6 cellular contexts compared by ENCODE assay signal in the genomic region with DNA sequence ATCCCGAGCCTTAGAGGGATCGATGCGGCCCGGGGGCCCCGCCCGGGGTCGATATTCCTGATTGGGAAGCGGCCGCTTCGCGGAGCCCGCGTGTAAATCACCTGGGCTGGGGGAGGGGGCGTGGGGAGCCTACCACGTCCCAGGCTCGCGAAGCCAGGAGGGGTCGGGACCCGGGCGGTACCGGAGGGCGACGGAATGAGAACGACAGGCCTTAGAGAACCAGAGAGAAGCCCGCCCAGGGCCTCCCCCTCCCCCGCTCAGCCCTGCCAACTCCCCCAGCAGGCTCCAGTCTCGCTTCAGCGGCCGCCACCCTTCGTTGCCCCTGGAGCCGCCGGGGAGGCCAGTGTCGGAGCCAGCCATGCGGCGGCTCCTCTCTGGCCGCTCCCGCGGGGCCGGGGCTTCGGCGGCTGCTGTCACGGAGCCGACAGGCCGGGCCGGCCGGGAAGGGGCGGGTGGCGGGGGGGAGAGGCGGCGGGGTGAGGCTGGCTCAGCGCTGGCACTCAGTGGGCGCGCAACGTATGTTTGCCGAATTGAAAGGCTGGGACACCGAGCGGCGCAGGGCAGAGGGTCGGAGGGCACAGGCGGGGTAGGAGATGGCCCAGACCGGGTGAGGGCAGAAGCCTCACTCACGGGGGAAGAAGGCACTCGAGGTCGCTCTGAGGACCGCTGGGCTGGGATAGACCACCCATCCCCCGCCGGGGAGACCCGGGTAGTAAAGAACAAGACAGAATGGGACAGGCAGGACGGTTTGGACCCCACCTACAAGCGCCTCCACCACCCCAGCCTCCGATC. TPM values are rescaled to one million over a fixed set of nuclear protein-coding genes. Genes with fewer than 3 reads are reported as not detected.
DNase-seq lines count a peak whose midpoint lies in the region; TF ChIP-seq lines count a peak whose summit lies in the region.

No MANE protein-coding gene starts in this region.

- DNase-seq in AG08396 (ENCODE audit: low spot score): peak; percentile 60
- DNase-seq in retinal pigment epithelial cell (ENCODE audit: low read depth): no peak
- no peak for DNase-seq in SW 1271 (lab: John Stamatoyannopoulos, UW)
- DNase-seq in SIG-M5 treated with dmso at 0.1 percent for 504 hours (lab: John Stamatoyannopoulos, UW; ENCODE audit: unreplicated experiment): no peak

- H3K36me3 ChIP-seq in HUES64 (ENCODE audit: insufficient read depth, low read length) (no peaks in the 10 kb centered on the region), duodenal mucosa (ENCODE audit: control insufficient read depth in 1 of 2, insufficient read depth in 2 of 2, low read length in 2 of 2) (no peaks in the 10 kb centered on the region)

- WGBS in HUES64: 1% methylated on average over 58 of the region's 71 CpGs

- H3K9me3 ChIP-seq in HUES64 (ENCODE audit: insufficient read depth, low read depth, low read length) (no peaks in the 10 kb centered on the region), duodenal mucosa (ENCODE audit: control insufficient read depth in 1 of 2, low read length in 2 of 2) (no peaks in the 10 kb centered on the region)

- TF ChIP-seq CTCF in retinal pigment epithelial cell (conservative IDR thresholded peaks at IDR 0.05; ENCODE audit: low read depth, low read length): no peak

- peaks cover 97% of the 10 kb centered on the region for H3K27me3 ChIP-seq in HUES64 (ENCODE audit: insufficient read depth, low read length)
- H3K27me3 ChIP-seq in duodenal mucosa (ENCODE audit: control insufficient read depth in 1 of 2, insufficient read depth in 2 of 2, low read length in 2 of 2): peaks cover 36 to 40% of the 10 kb centered on the region in 2 donors

- H3K4me1 ChIP-seq in HUES64 (ENCODE audit: insufficient read depth, low read length) (peaks cover 13% of the 10 kb centered on the region), duodenal mucosa (ENCODE audit: control insufficient read depth in 1 of 2, insufficient read depth in 2 of 2, low read length in 2 of 2) (peaks cover 51 to 56% of the 10 kb centered on the region in 2 donors)

- H3K4me3 ChIP-seq in HUES64 (ENCODE audit: low read length) (peak overlapping the region; percentile 43), duodenal mucosa (ENCODE audit: low read depth in 1 of 2, low read length in 2 of 2) (peak overlapping the region; percentile 59 to 73), retinal pigment epithelial cell (ENCODE audit: low read length) (peak overlapping the region; percentile 33)

- no peak overlapping the region for H3K9ac ChIP-seq in HUES64 (ENCODE audit: low read depth, low read length)
- no peak overlapping the region for H3K9ac ChIP-seq in duodenal mucosa (ENCODE audit: low read depth in 1 of 2, low read length in 2 of 2)

- H3K27ac ChIP-seq in HUES64 (ENCODE audit: low read depth, low read length) (no peak overlapping the region), duodenal mucosa (ENCODE audit: low read depth, low read length) (no peak overlapping the region)

RNA-seq across cellular contexts. Expression of a gene that starts 1.4 kb away (rescaled TPM):
- polyA plus RNA-seq in HUES64 (2013, experiment 1 of 2): 0.35 TPM
- 0.57 TPM for polyA plus RNA-seq in HUES64 (2013, experiment 2 of 2)

RNA-seq across cellular contexts. Expression of a gene that starts 8.3 kb away (rescaled TPM):
- polyA plus RNA-seq in HUES64 (2013, experiment 1 of 2): 1.1 TPM
- polyA plus RNA-seq in HUES64 (2013, experiment 2 of 2): 3.9 TPM

RNA-seq across cellular contexts. Expression of a gene that starts 22.0 kb away (rescaled TPM):
- polyA plus RNA-seq in HUES64 (2013, experiment 1 of 2): 27.4 TPM
- 30.4 TPM for polyA plus RNA-seq in HUES64 (2013, experiment 2 of 2)

RNA-seq across cellular contexts. Expression of a gene that starts 22.2 kb away (rescaled TPM):
- 36.7 TPM for polyA plus RNA-seq in HUES64 (2013, experiment 1 of 2)
- polyA plus RNA-seq in HUES64 (2013, experiment 2 of 2): 39.3 TPM

RNA-seq across cellular contexts. Expression of a gene that starts 50.3 kb away (rescaled TPM):
- polyA plus RNA-seq in HUES64 (2013, experiment 1 of 2): 0.80 TPM
- 1.3 TPM for polyA plus RNA-seq in HUES64 (2013, experiment 2 of 2)
